ENCODE assay signal across 24 cellular contexts in the genomic region with DNA sequence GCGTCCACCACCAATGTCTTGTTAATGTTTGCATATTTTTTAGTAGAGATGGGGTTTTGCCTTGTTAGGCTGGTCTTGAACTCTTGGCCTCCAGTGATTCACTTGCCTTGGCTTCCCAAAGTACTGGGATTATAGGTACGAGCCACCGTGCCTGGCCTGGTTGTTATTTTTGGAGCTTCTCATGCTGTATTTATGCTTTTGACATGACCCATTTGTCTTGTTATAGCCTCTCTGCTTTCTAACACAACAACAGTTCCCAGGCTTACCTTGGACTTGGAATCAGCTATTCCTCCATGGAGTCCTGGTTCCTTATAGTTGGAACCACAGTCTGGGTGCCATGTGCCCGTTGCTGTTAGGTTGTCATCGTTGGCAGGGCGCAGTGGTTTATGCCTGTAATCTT.
"Had no signal": no experiment of that assay in that cellular context is flagged by ENCODE, and none has a peak within 500 bp of the region (broad histone marks: within the 10 kb centered on the region; RNA-seq: fewer than 3 reads in every experiment).

No MANE protein-coding gene starts in this region.

- H3K4me1 ChIP-seq: ascending aorta had no signal

- H3K4me3 Mint-ChIP-seq: activated CD4-positive, alpha-beta memory T cell treated with anti-CD3 and anti-CD28 coated beads for 36 hours; activated CD4-positive, alpha-beta T cell treated with anti-CD3 and anti-CD28 coated beads, Interleukin-2, amount 10 ng/mL, durations not matched to agents 7 days and 5 days; activated naive CD4-positive, alpha-beta T cell treated with anti-CD3 and anti-CD28 coated beads, Interleukin-2, amount 50 U/mL, for 24 hours; activated T-helper 1 cell treated with anti-CD3 and anti-CD28 coated beads, Interleukin-12 subunit alpha, Interleukin-12 subunit beta, Interleukin-2, Interleukin-4 antibody, amounts not matched to agents 30 ng/mL and 10 ng/mL and 1 ng/mL, durations not matched to agents 14 hours and 24 hours and 36 hours; IgD-negative memory B cell; T-helper 17 cell had no signal

- H3K27ac ChIP-seq: ascending aorta, body of pancreas, VCaP had no signal

- H3K27me3 Mint-ChIP-seq: activated CD4-positive, alpha-beta memory T cell treated with anti-CD3 and anti-CD28 coated beads for 36 hours; activated CD4-positive, alpha-beta T cell treated with anti-CD3 and anti-CD28 coated beads, Interleukin-2, amount 10 ng/mL, durations not matched to agents 7 days and 5 days; activated naive CD4-positive, alpha-beta T cell treated with anti-CD3 and anti-CD28 coated beads, Interleukin-2, amount 50 U/mL, for 24 hours; IgD-negative memory B cell; T-helper 17 cell had no signal

- H3K4me3 ChIP-seq: ascending aorta, body of pancreas had no signal

- H3K9me3 ChIP-seq: ascending aorta, body of pancreas had no signal

- DNase-seq: activated CD4-positive, alpha-beta memory T cell treated with anti-CD3 and anti-CD28 coated beads for 36 hours; activated CD4-positive, alpha-beta T cell treated with anti-CD3 and anti-CD28 coated beads, Interleukin-2, amount 10 ng/mL, durations not matched to agents 7 days and 5 days; activated CD4-positive, CD25-positive, alpha-beta regulatory T cell; activated CD8-positive, alpha-beta memory T cell treated with anti-CD3 and anti-CD28 coated beads, Interleukin-2, amount 50 U/mL, for 4 hours; activated effector memory CD4-positive, alpha-beta T cell treated with Interleukin-2 at 50 U/mL for 16 hours; activated naive CD4-positive, alpha-beta T cell; amniotic stem cell; body of pancreas; cerebellar nuclear complex; KG1; MV-4-11; NCI-H1092 treated with DMSO at 0.1 percent for 48 hours; NCI-H1436; NCI-H1694 treated with DMSO at 0.1 percent for 48 hours; NCI-H2029 treated with DMSO at 0.1 percent for 48 hours; NCI-H524; SHP77 treated with DMSO at 0.1 percent for 48 hours; T-helper 17 cell; T1000 had no signal

- ATAC-seq: body of pancreas, T-helper 17 cell had no signal

- H3K27ac Mint-ChIP-seq: activated CD4-positive, alpha-beta memory T cell treated with anti-CD3 and anti-CD28 coated beads for 36 hours; activated T-helper 1 cell treated with anti-CD3 and anti-CD28 coated beads, Interleukin-12 subunit alpha, Interleukin-12 subunit beta, Interleukin-2, Interleukin-4 antibody, amounts not matched to agents 30 ng/mL and 10 ng/mL and 1 ng/mL, durations not matched to agents 14 hours and 24 hours and 36 hours; IgD-negative memory B cell had no signal

- H3K27me3 ChIP-seq: ascending aorta, body of pancreas had no signal

- H3K9me3 Mint-ChIP-seq: activated naive CD4-positive, alpha-beta T cell treated with anti-CD3 and anti-CD28 coated beads, Interleukin-2, amount 50 U/mL, for 24 hours had no signal
